9 cellular contexts compared by ENCODE assay signal in the genomic region with DNA sequence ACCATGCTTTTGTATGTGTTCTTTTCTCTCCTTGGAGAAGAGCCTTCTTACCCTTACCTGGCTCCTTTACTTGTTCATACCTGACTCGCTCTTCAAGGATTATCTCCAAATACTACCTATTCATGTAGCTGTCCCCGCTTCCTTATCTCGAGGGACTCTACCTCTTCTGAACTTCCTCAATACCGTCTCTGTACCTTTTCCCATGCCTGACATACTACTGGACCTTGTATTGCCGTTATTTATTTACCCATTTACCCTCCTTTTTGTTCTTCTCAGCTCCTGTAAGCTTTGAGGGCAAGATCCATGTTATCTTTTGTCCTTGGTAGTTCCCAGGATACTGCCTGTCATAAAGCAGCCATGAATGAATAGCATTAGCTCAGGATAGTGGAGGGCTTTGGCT. TPM values are rescaled to one million over a fixed set of nuclear protein-coding genes. Genes with fewer than 3 reads are reported as not detected.
"Had no signal": no experiment of that assay in that cellular context is flagged by ENCODE, and none has a peak within 500 bp of the region (broad histone marks: within the 10 kb centered on the region; RNA-seq: fewer than 3 reads in every experiment).

No MANE protein-coding gene starts in this region.

- H3K9me3 ChIP-seq: HAP-1 had no signal

- ATAC-seq: HCT116, HepG2 had no signal

- H3K27ac ChIP-seq: GM23248, HL-60 had no signal

- DNase-seq: GM23248, GOT3, H7, HFFc6, KBM-7 had no signal

- H3K4me3 ChIP-seq: GM23248, HAP-1 had no signal

- H3K36me3 ChIP-seq: HAP-1 had no signal

- H3K9ac ChIP-seq: GM23248 had no signal

- H2AFZ ChIP-seq: GM23248 had no signal

RNA-seq across cellular contexts. Expression of a gene that starts 32.5 kb away (rescaled TPM):
- total RNA-seq: HepG2 had no signal
